27 cellular contexts compared by ENCODE assay signal in the genomic region with DNA sequence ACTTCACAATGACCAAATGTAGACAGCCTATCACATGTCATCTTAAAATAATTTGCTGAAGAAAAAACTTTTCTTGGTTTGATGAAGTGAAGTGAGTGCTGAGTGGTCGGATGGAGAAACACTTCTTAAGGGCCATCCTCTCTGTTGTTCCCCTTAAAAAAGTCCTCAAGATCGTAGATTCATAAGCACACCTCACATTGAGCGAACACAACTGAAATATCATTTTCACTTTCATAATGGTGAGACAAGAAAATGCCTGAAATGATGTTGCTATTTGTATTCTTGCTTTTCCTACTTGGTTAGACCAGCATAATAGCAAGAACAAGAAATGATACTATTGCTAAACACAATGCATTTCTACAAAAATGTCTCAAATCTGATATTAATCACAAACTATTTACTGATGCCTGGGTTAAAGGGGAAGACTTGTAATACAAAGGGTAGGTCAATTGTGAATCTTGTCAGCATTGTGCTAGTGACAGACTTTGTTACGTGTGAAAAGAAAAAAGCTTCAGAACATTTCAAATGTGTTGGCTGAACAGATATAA.
"Had no signal": no experiment of that assay in that cellular context is flagged by ENCODE, and none has a peak within 500 bp of the region (broad histone marks: within the 10 kb centered on the region; RNA-seq: fewer than 3 reads in every experiment).

No MANE protein-coding gene starts in this region.

- H3K4me1 Mint-ChIP-seq: activated B cell treated with CpG ODN at 0.5 μM for 24 hours; activated CD4-positive, alpha-beta T cell treated with anti-CD3 and anti-CD28 coated beads, Interleukin-2, amount 10 ng/mL, durations not matched to agents 24 days and 14 days; activated naive CD4-positive, alpha-beta T cell treated with anti-CD3 and anti-CD28 coated beads, Interleukin-2, amount 50 U/mL, for 24 hours; natural killer cell; T-helper 17 cell had no signal

- H3K4me2 ChIP-seq: smooth muscle cell had no signal

- H3K4me3 Mint-ChIP-seq: activated B cell treated with CpG ODN at 0.5 μM for 24 hours; activated CD4-positive, alpha-beta T cell treated with anti-CD3 and anti-CD28 coated beads, Interleukin-2, amount 10 ng/mL, durations not matched to agents 24 days and 14 days; activated naive CD4-positive, alpha-beta T cell treated with anti-CD3 and anti-CD28 coated beads, Interleukin-2, amount 50 U/mL, for 24 hours; activated T-cell treated with anti-CD3 and anti-CD28 coated beads, Interleukin-2, amount 50 U/mL, for 4 hours; endodermal cell; mesothelial cell of epicardium; natural killer cell; stimulated activated naive B cell treated with anti-CD40 and anti-IgM and Interleukin-4, amounts not matched to agents 10 μg/mL and 1 μg/mL and 100 μg/mL, for 72 hours; T-helper 17 cell had no signal

- DNase-seq: activated B cell treated with CpG ODN at 0.5 μM for 24 hours; activated CD4-positive, alpha-beta T cell treated with anti-CD3 and anti-CD28 coated beads, Interleukin-2, amount 10 ng/mL, durations not matched to agents 24 days and 14 days; activated CD8-positive, alpha-beta memory T cell treated with anti-CD3 and anti-CD28 coated beads, Interleukin-2, amount 50 U/mL, for 48 hours; activated effector memory CD4-positive, alpha-beta T cell treated with anti-CD3 and anti-CD28 coated beads, Interleukin-2, amount 50 U/mL, for 16 hours; activated T-cell treated with anti-CD3 and anti-CD28 coated beads, Interleukin-2, amount 50 U/mL, for 4 hours; anterior cingulate cortex; body of pancreas; cortex of kidney; endodermal cell; esophagus squamous epithelium; gastrocnemius medialis; head of caudate nucleus; hypothalamus; left ventricle myocardium inferior; mammary epithelial cell; natural killer cell; retina; sigmoid colon; stimulated activated CD4-positive, alpha-beta T cell treated with anti-CD3 and anti-CD28 coated beads, Interleukin-15, amount 100 ng/mL, for 24 hours; stimulated activated naive B cell treated with anti-CD40 and anti-IgM and Interleukin-4, amounts not matched to agents 10 μg/mL and 1 μg/mL and 100 μg/mL, for 72 hours; T-helper 17 cell; upper lobe of left lung had no signal

- H3K4me1 ChIP-seq: body of pancreas, gastrocnemius medialis, left ventricle myocardium inferior, sigmoid colon, upper lobe of left lung had no signal

- ATAC-seq: activated T-cell treated with anti-CD3 and anti-CD28 coated beads, Interleukin-2, amount 50 U/mL, for 4 hours; body of pancreas; gastrocnemius medialis; natural killer cell; stimulated activated naive B cell treated with anti-CD40 and anti-IgM and Interleukin-4, amounts not matched to agents 10 μg/mL and 1 μg/mL and 100 μg/mL, for 72 hours; T-helper 17 cell had no signal

- H3K27me3 Mint-ChIP-seq: activated B cell treated with CpG ODN at 0.5 μM for 24 hours; activated CD4-positive, alpha-beta T cell treated with anti-CD3 and anti-CD28 coated beads, Interleukin-2, amount 10 ng/mL, durations not matched to agents 24 days and 14 days; activated naive CD4-positive, alpha-beta T cell treated with anti-CD3 and anti-CD28 coated beads, Interleukin-2, amount 50 U/mL, for 24 hours; progenitor cell of endocrine pancreas; stimulated activated naive B cell treated with anti-CD40 and anti-IgM and Interleukin-4, amounts not matched to agents 10 μg/mL and 1 μg/mL and 100 μg/mL, for 72 hours; T-helper 17 cell had no signal

- H3K27ac ChIP-seq: body of pancreas, cardiac muscle cell, esophagus squamous epithelium, gastrocnemius medialis, left ventricle myocardium inferior, sigmoid colon, upper lobe of left lung had no signal

- H3K36me3 ChIP-seq: cardiac muscle cell, esophagus squamous epithelium, gastrocnemius medialis, left ventricle myocardium inferior, sigmoid colon, upper lobe of left lung had no signal

- H3K9me3 Mint-ChIP-seq: activated B cell treated with CpG ODN at 0.5 μM for 24 hours; activated CD4-positive, alpha-beta T cell treated with anti-CD3 and anti-CD28 coated beads, Interleukin-2, amount 10 ng/mL, durations not matched to agents 24 days and 14 days; activated naive CD4-positive, alpha-beta T cell treated with anti-CD3 and anti-CD28 coated beads, Interleukin-2, amount 50 U/mL, for 24 hours; activated T-cell treated with anti-CD3 and anti-CD28 coated beads, Interleukin-2, amount 50 U/mL, for 4 hours; endodermal cell; stimulated activated naive B cell treated with anti-CD40 and anti-IgM and Interleukin-4, amounts not matched to agents 10 μg/mL and 1 μg/mL and 100 μg/mL, for 72 hours had no signal

- H3K27ac Mint-ChIP-seq: activated B cell treated with CpG ODN at 0.5 μM for 24 hours; activated CD4-positive, alpha-beta T cell treated with anti-CD3 and anti-CD28 coated beads, Interleukin-2, amount 10 ng/mL, durations not matched to agents 24 days and 14 days; activated naive CD4-positive, alpha-beta T cell treated with anti-CD3 and anti-CD28 coated beads, Interleukin-2, amount 50 U/mL, for 24 hours; endodermal cell; mesothelial cell of epicardium; natural killer cell; progenitor cell of endocrine pancreas; stimulated activated naive B cell treated with anti-CD40 and anti-IgM and Interleukin-4, amounts not matched to agents 10 μg/mL and 1 μg/mL and 100 μg/mL, for 72 hours; T-helper 17 cell had no signal

- H3K27me3 ChIP-seq: body of pancreas, cardiac muscle cell, esophagus squamous epithelium, gastrocnemius medialis, upper lobe of left lung had no signal

- H3K4me3 ChIP-seq: body of pancreas, cardiac muscle cell, esophagus squamous epithelium, gastrocnemius medialis, left ventricle myocardium inferior, sigmoid colon, smooth muscle cell, upper lobe of left lung had no signal

- H3K36me3 Mint-ChIP-seq: activated naive CD4-positive, alpha-beta T cell treated with anti-CD3 and anti-CD28 coated beads, Interleukin-2, amount 50 U/mL, for 24 hours; mesothelial cell of epicardium; natural killer cell; stimulated activated naive B cell treated with anti-CD40 and anti-IgM and Interleukin-4, amounts not matched to agents 10 μg/mL and 1 μg/mL and 100 μg/mL, for 72 hours had no signal

- H3K9me3 ChIP-seq: body of pancreas, esophagus squamous epithelium, gastrocnemius medialis, left ventricle myocardium inferior, sigmoid colon, upper lobe of left lung had no signal
